ENCODE assay signal across 11 cellular contexts in the genomic region with DNA sequence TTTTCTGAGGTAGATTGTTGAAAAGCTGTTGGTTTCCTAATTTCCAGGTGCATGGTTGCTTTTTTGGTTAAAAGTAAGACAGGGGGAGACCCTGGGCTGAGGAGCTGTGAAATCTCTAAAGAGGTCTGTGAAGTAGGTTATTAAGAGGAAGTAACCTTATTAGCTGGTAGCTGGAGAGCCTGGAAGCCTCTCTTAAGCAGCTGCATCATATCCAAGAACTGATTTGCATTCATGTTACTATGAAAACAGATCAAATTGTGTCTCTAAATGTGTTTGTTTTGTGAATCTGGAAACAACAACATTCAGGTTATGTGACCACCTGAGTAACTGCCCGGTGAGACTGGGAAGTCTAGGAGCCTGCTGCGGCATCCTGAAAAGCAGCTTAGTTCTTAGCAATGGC. TPM values are rescaled to one million over a fixed set of nuclear protein-coding genes. Genes with fewer than 3 reads are reported as not detected.
A peak's percentile ranks its signal among the peaks of the same experiment; 100 is the strongest.
DNase-seq lines count a peak whose midpoint lies in the region; ATAC-seq and TF ChIP-seq lines count a peak whose summit lies in the region.
"Had no signal": no experiment of that assay in that cellular context is flagged by ENCODE, and none has a peak within 500 bp of the region (broad histone marks: within the 10 kb centered on the region; RNA-seq: fewer than 3 reads in every experiment).

No MANE protein-coding gene starts in this region.

- 62 to 69% (median 63%) methylated on average over 2 of the region's 2 CpGs for WGBS in ovary, 3 donors

- H3K4me1 Mint-ChIP-seq in neural progenitor cell = peaks cover 42% of the 10 kb centered on the region

- no peak for TF ChIP-seq POLR2A in ovary (IDR thresholded peaks at IDR 0.05)

- H3K27ac Mint-ChIP-seq in neural progenitor cell = peak overlapping the region; percentile 34

- peak; percentile 84 for ATAC-seq in HG02798 (IDR thresholded peaks at IDR 0.05; ENCODE audit: poor library complexity, unreplicated experiment)

- no peaks in the 10 kb centered on the region for H3K27me3 Mint-ChIP-seq in neural progenitor cell (ENCODE audit: insufficient read depth, low read depth)

- peak overlapping the region; percentile 39 for H3K27ac ChIP-seq in neural progenitor cell
- H3K27ac ChIP-seq in ovary = no peak overlapping the region
- H3K27ac ChIP-seq: 22Rv1 had no signal

- H3K9ac ChIP-seq in neural progenitor cell = no peak overlapping the region

- H3K4me2 ChIP-seq in neural progenitor cell = peak overlapping the region; percentile 37

- H3K36me3 Mint-ChIP-seq in neural progenitor cell = no peaks in the 10 kb centered on the region

- no peaks in the 10 kb centered on the region for H3K27me3 ChIP-seq in neural progenitor cell
- no peaks in the 10 kb centered on the region for H3K27me3 ChIP-seq in ovary

- no peak overlapping the region for H3K4me3 ChIP-seq in neural progenitor cell
- no peak overlapping the region for H3K4me3 ChIP-seq in ovary

- H3F3A ChIP-seq in neural progenitor cell (ENCODE audit: low read depth) = peaks cover 34% of the 10 kb centered on the region

- DNase-seq in DMS 273 (lab: John Stamatoyannopoulos, UW; ENCODE audit: unreplicated experiment) (peak; percentile 62), DMS 273 treated with DMSO at 0.1 percent for 48 hours (lab: John Stamatoyannopoulos, UW) (no peak), NCI-H1436 treated with DMSO at 0.1 percent for 48 hours (lab: John Stamatoyannopoulos, UW) (peak; percentile 53), neural progenitor cell (ENCODE audit: low spot score) (no peak), ovary (no peak), COR-L47 (lab: John Stamatoyannopoulos, UW) (no peak), C1 segment of cervical spinal cord (lab: John Stamatoyannopoulos, UW) (no peak)
- DNase-seq: aorta, GOT3 had no signal

- H3K9me3 ChIP-seq in neural progenitor cell (ENCODE audit: low read depth) (no peaks in the 10 kb centered on the region), ovary (no peaks in the 10 kb centered on the region)

- H3K9me3 Mint-ChIP-seq in neural progenitor cell = no peaks in the 10 kb centered on the region

- no peak for TF ChIP-seq EP300 in ovary (IDR thresholded peaks at IDR 0.05)

- H3K4me1 ChIP-seq in neural progenitor cell (peaks cover 30% of the 10 kb centered on the region), ovary (ENCODE audit: insufficient read depth) (peaks cover 15% of the 10 kb centered on the region)

- H2AFZ ChIP-seq in neural progenitor cell (replicated peaks) = no peak overlapping the region

- H3K36me3 ChIP-seq in neural progenitor cell (no peaks in the 10 kb centered on the region), ovary (no peaks in the 10 kb centered on the region)

- H4K20me1 ChIP-seq in neural progenitor cell (ENCODE audit: low read depth) = peaks cover 16% of the 10 kb centered on the region

- intact Hi-C loops in ovary (cut with DNase I) = no loop called here

- peaks cover 15% of the 10 kb centered on the region for H3K79me2 ChIP-seq in neural progenitor cell (ENCODE audit: low read depth)

- no peak overlapping the region for H3K4me3 Mint-ChIP-seq in neural progenitor cell

- TF ChIP-seq CTCF in neural progenitor cell (IDR thresholded peaks at IDR 0.05) (no peak), ovary (IDR thresholded peaks at IDR 0.05) (no peak)

RNA-seq across cellular contexts. Expression of gene ARHGAP10, which starts 54.1 kb away (rescaled TPM):
- 20.2 and 20.3 TPM in 2 replicates for total RNA-seq in neural progenitor cell (ENCODE audit: low replicate concordance)
- total RNA-seq in ovary = 10 to 100 TPM; 51.1 to 76.7 (median 70.6) TPM
- polyA plus RNA-seq in ovary = 10 to 100 TPM; 37.1 to 38.8 TPM

Comparison
In these comparisons a context has a peak if more than half of its experiments do, and no peak if none do; other contexts are left out.
1. DNase-seq: peak in DMS 273 (single experiment) and NCI-H1436 treated with DMSO at 0.1 percent for 48 hours (single experiment); none in DMS 273 treated with DMSO at 0.1 percent for 48 hours (single experiment), neural progenitor cell (single experiment), ovary (0 of 5), COR-L47 (single experiment) and C1 segment of cervical spinal cord (0 of 14).